Comparison of ENCODE assay signal across 18 cellular contexts in genomic region chr3:12959395-12959794, GRCh38.
DNase-seq lines count a peak whose midpoint lies in the region; ATAC-seq and TF ChIP-seq lines count a peak whose summit lies in the region.
"Had no signal": no experiment of that assay in that cellular context is flagged by ENCODE, and none has a peak within 500 bp of the region (broad histone marks: within the 10 kb centered on the region; RNA-seq: fewer than 3 reads in every experiment).

No MANE protein-coding gene starts in this region.

- no peak for ATAC-seq in left cardiac atrium
- no peak for ATAC-seq in upper lobe of right lung
- no peak for ATAC-seq in activated CD8-positive, alpha-beta T cell treated with anti-CD3 and anti-CD28 coated beads for 36 hours
- no peak for ATAC-seq in GM19463 (IDR thresholded peaks at IDR 0.05; ENCODE audit: unreplicated experiment)
- ATAC-seq: A549; activated naive CD8-positive, alpha-beta T cell treated with anti-CD3 and anti-CD28 coated beads, Interleukin-2, amount 50 U/mL, for 24 hours had no signal

- H3K27ac ChIP-seq in left ventricle myocardium inferior (replicated peaks) (peak overlapping the region; percentile 91), neutrophil (peak overlapping the region; percentile 78), upper lobe of right lung (peak overlapping the region; percentile 47)
- H3K27ac ChIP-seq: A549, cardiac muscle cell, parathyroid adenoma, RWPE1 had no signal

- peaks cover 7% of the 10 kb centered on the region for H3K36me3 Mint-ChIP-seq in endothelial cell (ENCODE audit: low read depth, unreplicated experiment)
- H3K36me3 Mint-ChIP-seq in activated CD8-positive, alpha-beta T cell treated with anti-CD3 and anti-CD28 coated beads for 36 hours (ENCODE audit: low read depth): no peaks in the 10 kb centered on the region

- H3K27me3 ChIP-seq in left ventricle myocardium inferior (ENCODE audit: low read depth) (no peaks in the 10 kb centered on the region), neutrophil (no peaks in the 10 kb centered on the region), upper lobe of right lung (no peaks in the 10 kb centered on the region)
- H3K27me3 ChIP-seq: cardiac muscle cell, MG63 had no signal

- H3K9me3 ChIP-seq in left ventricle myocardium inferior (replicated peaks) (no peaks in the 10 kb centered on the region), neutrophil (no peaks in the 10 kb centered on the region), upper lobe of right lung (no peaks in the 10 kb centered on the region)
- H3K9me3 ChIP-seq: A549, MG63 had no signal

- intact Hi-C loops in left ventricle myocardium inferior (cut with micrococcal nuclease) (no loop called here), left cardiac atrium (cut with DNase I) (no loop called here), upper lobe of right lung (cut with DNase I) (no loop called here)
- intact Hi-C loops in activated CD8-positive, alpha-beta T cell treated with anti-CD3 and anti-CD28 coated beads for 36 hours (cut with micrococcal nuclease): no loop called here

- H3K4me3 ChIP-seq in left ventricle myocardium inferior: peak overlapping the region; percentile 2
- peak overlapping the region; percentile 43 to 54 for H3K4me3 ChIP-seq in neutrophil (ENCODE audit: low read depth in 1 of 2, low read length in 1 of 2)
- H3K4me3 ChIP-seq in upper lobe of right lung: no peak overlapping the region
- H3K4me3 ChIP-seq: A549, cardiac muscle cell, MG63 had no signal

- TF ChIP-seq CTCF in left ventricle myocardium inferior (IDR thresholded peaks at IDR 0.05; ENCODE audit: borderline replicate concordance) (no peak), endothelial cell (IDR thresholded peaks at IDR 0.05; ENCODE audit: unreplicated experiment) (no peak), neutrophil (IDR thresholded peaks at IDR 0.05) (no peak), upper lobe of right lung (IDR thresholded peaks at IDR 0.05) (no peak)
- no peak for TF ChIP-seq CTCF in activated CD8-positive, alpha-beta T cell treated with anti-CD3 and anti-CD28 coated beads for 36 hours (IDR thresholded peaks at IDR 0.05)

- CTCF ChIA-PET in activated CD8-positive, alpha-beta T cell treated with anti-CD3 and anti-CD28 coated beads for 36 hours (lab: Charles Lee): interaction anchor here (1.6 kb wide), 1 partner anchor 36 kb away, joined by 5 read pairs; no protein-coding TSS in a partner anchor

- no peaks in the 10 kb centered on the region for H3K36me3 ChIP-seq in left ventricle myocardium inferior
- H3K36me3 ChIP-seq in neutrophil: peaks cover 66% of the 10 kb centered on the region
- no peaks in the 10 kb centered on the region for H3K36me3 ChIP-seq in upper lobe of right lung
- H3K36me3 ChIP-seq: cardiac muscle cell, MG63 had no signal

- H3K27me3 Mint-ChIP-seq in endothelial cell (ENCODE audit: unreplicated experiment): peaks cover 25% of the 10 kb centered on the region
- H3K27me3 Mint-ChIP-seq in activated CD8-positive, alpha-beta T cell treated with anti-CD3 and anti-CD28 coated beads for 36 hours: no peaks in the 10 kb centered on the region
- H3K27me3 Mint-ChIP-seq: activated naive CD8-positive, alpha-beta T cell treated with anti-CD3 and anti-CD28 coated beads, Interleukin-2, amount 50 U/mL, for 24 hours; CD8-positive, alpha-beta memory T cell had no signal

- POLR2A ChIA-PET in activated CD8-positive, alpha-beta T cell treated with anti-CD3 and anti-CD28 coated beads for 36 hours (lab: Charles Lee): no interaction called here

- H3K4me1 Mint-ChIP-seq in endothelial cell (ENCODE audit: unreplicated experiment): peaks cover 70% of the 10 kb centered on the region
- H3K4me1 Mint-ChIP-seq in activated CD8-positive, alpha-beta T cell treated with anti-CD3 and anti-CD28 coated beads for 36 hours (ENCODE audit: low read depth): peaks cover 76% of the 10 kb centered on the region

- H3K9me3 Mint-ChIP-seq in endothelial cell (ENCODE audit: unreplicated experiment): no peaks in the 10 kb centered on the region
- H3K9me3 Mint-ChIP-seq in activated CD8-positive, alpha-beta T cell treated with anti-CD3 and anti-CD28 coated beads for 36 hours: no peaks in the 10 kb centered on the region
- H3K9me3 Mint-ChIP-seq: activated naive CD8-positive, alpha-beta T cell treated with anti-CD3 and anti-CD28 coated beads, Interleukin-2, amount 50 U/mL, for 24 hours; CD8-positive, alpha-beta memory T cell had no signal

- H3K4me1 ChIP-seq in left ventricle myocardium inferior: peaks cover 100% of the 10 kb centered on the region
- H3K4me1 ChIP-seq in neutrophil (ENCODE audit: control insufficient read depth in 1 of 2, insufficient read depth in 1 of 2, low read depth in 1 of 2, low read length in 1 of 2): peaks cover 62 to 76% of the 10 kb centered on the region in 2 experiments
- H3K4me1 ChIP-seq in upper lobe of right lung: peaks cover 70% of the 10 kb centered on the region

- DNase-seq in left ventricle myocardium inferior (no peak), left cardiac atrium (no peak), endothelial cell (ENCODE audit: low spot score) (no peak), upper lobe of right lung (no peak)
- DNase-seq in stimulated activated naive CD4-positive, alpha-beta T cell (lab: John Stamatoyannopoulos, UW): no peak
- no peak for DNase-seq in activated CD8-positive, alpha-beta T cell treated with anti-CD3 and anti-CD28 coated beads for 36 hours
- DNase-seq: activated CD4-positive, alpha-beta T cell treated with anti-CD3 and anti-CD28 coated beads, Interleukin-2, amount 50 U/mL, for 4 hours; activated naive CD8-positive, alpha-beta T cell treated with anti-CD3 and anti-CD28 coated beads, Interleukin-2, amount 50 U/mL, for 24 hours; activated T-cell treated with anti-CD3 and anti-CD28 coated beads, Interleukin-2, amount 50 U/mL, for 48 hours; CD8-positive, alpha-beta memory T cell; MG63; NCI-H2227 treated with DMSO at 0.1 percent for 48 hours had no signal

- H3K4me3 Mint-ChIP-seq in endothelial cell (ENCODE audit: unreplicated experiment): peak overlapping the region; percentile 56
- H3K4me3 Mint-ChIP-seq in activated CD8-positive, alpha-beta T cell treated with anti-CD3 and anti-CD28 coated beads for 36 hours: no peak overlapping the region
- H3K4me3 Mint-ChIP-seq: activated naive CD8-positive, alpha-beta T cell treated with anti-CD3 and anti-CD28 coated beads, Interleukin-2, amount 50 U/mL, for 24 hours; CD8-positive, alpha-beta memory T cell had no signal

- peak overlapping the region; percentile 95 for H3K27ac Mint-ChIP-seq in endothelial cell (ENCODE audit: unreplicated experiment)
- H3K27ac Mint-ChIP-seq in activated CD8-positive, alpha-beta T cell treated with anti-CD3 and anti-CD28 coated beads for 36 hours: no peak overlapping the region
- H3K27ac Mint-ChIP-seq: activated naive CD8-positive, alpha-beta T cell treated with anti-CD3 and anti-CD28 coated beads, Interleukin-2, amount 50 U/mL, for 24 hours had no signal
